In the genomic region with DNA sequence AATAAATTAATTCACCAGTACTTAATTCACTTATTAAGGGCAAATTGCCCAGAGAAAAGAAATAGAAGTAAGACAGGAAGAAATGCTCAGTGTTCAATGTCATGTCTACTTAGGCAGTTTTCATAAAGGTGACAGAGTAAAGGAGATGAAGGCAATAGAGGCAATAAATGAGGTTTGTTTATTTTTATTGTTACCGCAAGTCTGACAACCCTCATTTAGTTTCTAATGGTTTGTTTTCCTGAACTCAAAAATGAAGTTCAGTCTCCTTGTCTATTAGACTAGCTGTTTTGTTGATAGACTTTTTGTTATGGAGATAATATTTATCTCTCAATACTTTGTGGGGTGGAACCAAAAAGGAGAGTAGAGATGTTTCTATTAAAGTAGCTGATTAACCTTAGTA, we compare ENCODE assay signal across 30 cellular contexts.
"Had no signal": no experiment of that assay in that cellular context is flagged by ENCODE, and none has a peak within 500 bp of the region (broad histone marks: within the 10 kb centered on the region; RNA-seq: fewer than 3 reads in every experiment).

No MANE protein-coding gene starts in this region.

- H3K4me1 ChIP-seq: adrenal gland, ascending aorta, body of pancreas, breast epithelium had no signal

- H3K9me3 ChIP-seq: adrenal gland, ascending aorta, body of pancreas, breast epithelium had no signal

- H3K36me3 ChIP-seq: adrenal gland, ascending aorta, brain microvascular endothelial cell, breast epithelium, cardiac muscle cell had no signal

- ATAC-seq: activated naive CD4-positive, alpha-beta T cell treated with anti-CD3 and anti-CD28 coated beads, Interleukin-2, amount 50 U/mL, for 72 hours; activated naive CD8-positive, alpha-beta T cell treated with anti-CD3 and anti-CD28 coated beads, Interleukin-2, amount 50 U/mL, for 24 hours; activated T-cell treated with anti-CD3 and anti-CD28 coated beads, Interleukin-2, amount 50 U/mL, for 4 hours; activated T-cell treated with anti-CD3 and anti-CD28 coated beads, Interleukin-2, amount 50 U/mL, for 72 hours; activated T-helper 17 cell treated with anti-CD3 and anti-CD28 coated beads, Interleukin-2, amount 50 U/mL, for 72 hours; body of pancreas had no signal

- H3K4me3 ChIP-seq: adrenal gland, ascending aorta, body of pancreas, breast epithelium, cardiac muscle cell had no signal

- DNase-seq: activated effector memory CD4-positive, alpha-beta T cell treated with anti-CD3 and anti-CD28 coated beads, Interleukin-2, amount 50 U/mL, for 16 hours; activated effector memory CD4-positive, alpha-beta T cell treated with Interleukin-2 at 50 U/mL for 16 hours; activated gamma-delta T cell; activated gamma-delta T cell treated with Interleukin-2 at 50 U/mL for 16 hours; activated naive CD4-positive, alpha-beta T cell; activated naive CD4-positive, alpha-beta T cell treated with anti-CD3 and anti-CD28 coated beads for 36 hours; activated naive CD4-positive, alpha-beta T cell treated with anti-CD3 and anti-CD28 coated beads, Interleukin-2, amount 10 ng/mL, durations not matched to agents 7 days and 5 days; activated naive CD4-positive, alpha-beta T cell treated with anti-CD3 and anti-CD28 coated beads, Interleukin-2, amount 50 U/mL, for 16 hours; activated naive CD4-positive, alpha-beta T cell treated with Interleukin-2 at 50 U/mL for 16 hours; activated naive CD8-positive, alpha-beta T cell treated with anti-CD3 and anti-CD28 coated beads for 36 hours; activated naive CD8-positive, alpha-beta T cell treated with anti-CD3 and anti-CD28 coated beads, Interleukin-2, amount 10 ng/mL, durations not matched to agents 7 days and 5 days; activated naive CD8-positive, alpha-beta T cell treated with anti-CD3 and anti-CD28 coated beads, Interleukin-2, amount 50 U/mL, for 24 hours; activated T-cell treated with anti-CD3 and anti-CD28 coated beads, Interleukin-2, amount 50 U/mL, for 4 hours; activated T-cell treated with anti-CD3 and anti-CD28 coated beads, Interleukin-2, amount 50 U/mL, for 48 hours; activated T-cell treated with anti-CD3 and anti-CD28 coated beads, Interleukin-2, amount 50 U/mL, for 72 hours; adrenal gland; amniotic stem cell; amygdala; anterior cingulate cortex; aorta; body of pancreas; brain microvascular endothelial cell; caudate nucleus; central memory CD4-positive, alpha-beta T cell; cerebellar nuclear complex had no signal

- H3K27ac ChIP-seq: adrenal gland, ascending aorta, body of pancreas, brain microvascular endothelial cell, breast epithelium, cardiac muscle cell had no signal
